1 cellular context compared by ENCODE assay signal in the genomic region with DNA sequence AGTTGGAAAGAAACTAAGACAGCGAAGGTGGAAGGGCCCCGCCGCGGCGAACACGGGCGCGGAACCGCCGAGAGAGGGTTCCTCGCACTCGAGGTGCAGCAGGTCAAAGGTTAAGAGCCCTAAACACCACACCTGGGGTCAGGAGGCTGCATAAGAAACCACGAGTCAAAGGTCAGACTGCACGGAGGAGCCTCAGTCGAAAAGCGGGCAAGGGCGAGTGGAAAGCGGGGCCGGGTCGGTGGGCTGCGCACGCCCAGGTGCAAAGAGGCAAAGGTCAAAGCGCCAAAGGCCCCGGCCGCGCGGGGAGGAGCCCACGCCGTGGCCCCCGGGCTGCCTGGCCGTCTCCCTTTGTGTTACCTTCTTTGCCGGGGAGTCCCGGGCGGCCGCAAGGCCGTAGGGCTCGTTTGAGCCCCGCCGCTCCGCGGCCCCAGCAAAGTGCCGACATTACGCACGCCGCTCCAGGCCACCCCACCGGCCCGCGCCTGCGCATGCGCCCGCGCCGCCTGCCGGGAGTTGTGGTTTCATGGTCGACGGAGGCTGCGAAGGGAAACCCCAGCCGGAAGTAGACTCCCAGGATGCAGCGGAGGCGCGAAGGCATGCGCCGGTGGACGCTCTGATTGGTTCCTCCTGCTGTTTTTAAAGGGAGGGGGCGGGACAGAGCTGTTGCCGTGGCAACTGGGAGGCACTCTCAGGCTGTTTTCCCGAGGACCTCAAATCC.
TF ChIP-seq lines count a peak whose summit lies in the region.

A gene (minus strand): TSS at position 470 of the 718 bp plus-strand sequence. CDS start 25 bp downstream, at position 445.

TF ChIP-seq in HepG2, 621 proteins besides CTCF, POLR2A, EP300 and RAD21 (continued from another document and continues in another):
- no peak; the same call in 1 of the 2 replicates for TF ChIP-seq FOXJ3 (CRISPR knock-in tag; IDR thresholded peaks at IDR 0.05; ENCODE audit: borderline replicate concordance)
- peak; percentile 93 for TF ChIP-seq NFYC (CRISPR knock-in tag; IDR thresholded peaks at IDR 0.05)
- TF ChIP-seq SALL1 (CRISPR knock-in tag; IDR thresholded peaks at IDR 0.05), result peak; percentile 3; the same call in 1 of the 2 replicates
- no peak for TF ChIP-seq JUN (CRISPR knock-in tag; IDR thresholded peaks at IDR 0.05)
- peak; percentile 74; the same call in 1 of the 2 replicates for TF ChIP-seq HNF4G (IDR thresholded peaks at IDR 0.05; ENCODE audit: borderline replicate concordance, low read depth, low read length)
- 0 out of 2 replicates have a peak, but pooled peaks have one; percentile 32 for TF ChIP-seq HNF4G (CRISPR knock-in tag; IDR thresholded peaks at IDR 0.05; ENCODE audit: borderline replicate concordance, low read depth)
- TF ChIP-seq SOX6 (IDR thresholded peaks at IDR 0.05), result no peak
- peak; percentile 38 for TF ChIP-seq SOX6 (CRISPR knock-in tag; IDR thresholded peaks at IDR 0.05)
- no peak for TF ChIP-seq HNRNPUL1 (IDR thresholded peaks at IDR 0.05; ENCODE audit: low read depth, low read length)
- TF ChIP-seq, protein P1, sequence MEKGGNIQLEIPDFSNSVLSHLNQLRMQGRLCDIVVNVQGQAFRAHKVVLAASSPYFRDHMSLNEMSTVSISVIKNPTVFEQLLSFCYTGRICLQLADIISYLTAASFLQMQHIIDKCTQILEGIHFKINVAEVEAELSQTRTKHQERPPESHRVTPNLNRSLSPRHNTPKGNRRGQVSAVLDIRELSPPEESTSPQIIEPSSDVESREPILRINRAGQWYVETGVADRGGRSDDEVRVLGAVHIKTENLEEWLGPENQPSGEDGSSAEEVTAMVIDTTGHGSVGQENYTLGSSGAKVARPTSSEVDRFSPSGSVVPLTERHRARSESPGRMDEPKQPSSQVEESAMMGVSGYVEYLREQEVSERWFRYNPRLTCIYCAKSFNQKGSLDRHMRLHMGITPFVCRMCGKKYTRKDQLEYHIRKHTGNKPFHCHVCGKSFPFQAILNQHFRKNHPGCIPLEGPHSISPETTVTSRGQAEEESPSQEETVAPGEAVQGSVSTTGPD (CRISPR knock-in tag; IDR thresholded peaks at IDR 0.05), result no peak
- TF ChIP-seq ZNF841 (CRISPR knock-in tag; IDR thresholded peaks at IDR 0.05; ENCODE audit: borderline replicate concordance), result no peak
- TF ChIP-seq, protein P2, sequence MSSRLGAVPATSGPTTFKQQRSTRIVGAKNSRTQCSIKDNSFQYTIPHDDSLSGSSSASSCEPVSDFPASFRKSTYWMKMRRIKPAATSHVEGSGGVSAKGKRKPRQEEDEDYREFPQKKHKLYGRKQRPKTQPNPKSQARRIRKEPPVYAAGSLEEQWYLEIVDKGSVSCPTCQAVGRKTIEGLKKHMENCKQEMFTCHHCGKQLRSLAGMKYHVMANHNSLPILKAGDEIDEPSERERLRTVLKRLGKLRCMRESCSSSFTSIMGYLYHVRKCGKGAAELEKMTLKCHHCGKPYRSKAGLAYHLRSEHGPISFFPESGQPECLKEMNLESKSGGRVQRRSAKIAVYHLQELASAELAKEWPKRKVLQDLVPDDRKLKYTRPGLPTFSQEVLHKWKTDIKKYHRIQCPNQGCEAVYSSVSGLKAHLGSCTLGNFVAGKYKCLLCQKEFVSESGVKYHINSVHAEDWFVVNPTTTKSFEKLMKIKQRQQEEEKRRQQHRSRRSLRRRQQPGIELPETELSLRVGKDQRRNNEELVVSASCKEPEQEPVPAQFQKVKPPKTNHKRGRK (CRISPR knock-in tag; IDR thresholded peaks at IDR 0.05), result no peak
- TF ChIP-seq ZNF761 (CRISPR knock-in tag; conservative IDR thresholded peaks at IDR 0.05), result no peak
- TF ChIP-seq LCORL (IDR thresholded peaks at IDR 0.05), result no peak
- TF ChIP-seq LCORL (CRISPR knock-in tag; IDR thresholded peaks at IDR 0.05), result 0 out of 2 replicates have a peak, but pooled peaks have one; percentile 17
- TF ChIP-seq CBX5 (CRISPR knock-in tag; IDR thresholded peaks at IDR 0.05; ENCODE audit: borderline replicate concordance), result no peak
- no peak for TF ChIP-seq ARHGAP35 (CRISPR knock-in tag; IDR thresholded peaks at IDR 0.05; ENCODE audit: borderline replicate concordance)
- TF ChIP-seq, protein P3, sequence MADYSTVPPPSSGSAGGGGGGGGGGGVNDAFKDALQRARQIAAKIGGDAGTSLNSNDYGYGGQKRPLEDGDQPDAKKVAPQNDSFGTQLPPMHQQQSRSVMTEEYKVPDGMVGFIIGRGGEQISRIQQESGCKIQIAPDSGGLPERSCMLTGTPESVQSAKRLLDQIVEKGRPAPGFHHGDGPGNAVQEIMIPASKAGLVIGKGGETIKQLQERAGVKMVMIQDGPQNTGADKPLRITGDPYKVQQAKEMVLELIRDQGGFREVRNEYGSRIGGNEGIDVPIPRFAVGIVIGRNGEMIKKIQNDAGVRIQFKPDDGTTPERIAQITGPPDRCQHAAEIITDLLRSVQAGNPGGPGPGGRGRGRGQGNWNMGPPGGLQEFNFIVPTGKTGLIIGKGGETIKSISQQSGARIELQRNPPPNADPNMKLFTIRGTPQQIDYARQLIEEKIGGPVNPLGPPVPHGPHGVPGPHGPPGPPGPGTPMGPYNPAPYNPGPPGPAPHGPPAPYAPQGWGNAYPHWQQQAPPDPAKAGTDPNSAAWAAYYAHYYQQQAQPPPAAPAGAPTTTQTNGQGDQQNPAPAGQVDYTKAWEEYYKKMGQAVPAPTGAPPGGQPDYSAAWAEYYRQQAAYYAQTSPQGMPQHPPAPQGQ (CRISPR knock-in tag; IDR thresholded peaks at IDR 0.05; ENCODE audit: borderline replicate concordance), result no peak
- TF ChIP-seq GATAD2A (CRISPR knock-in tag; IDR thresholded peaks at IDR 0.05), result no peak
- no peak for TF ChIP-seq PCBP2 (optimal IDR thresholded peaks at IDR 0.05; ENCODE audit: low read depth, low read length, poor library complexity, severe bottlenecking)
- TF ChIP-seq, protein P4, sequence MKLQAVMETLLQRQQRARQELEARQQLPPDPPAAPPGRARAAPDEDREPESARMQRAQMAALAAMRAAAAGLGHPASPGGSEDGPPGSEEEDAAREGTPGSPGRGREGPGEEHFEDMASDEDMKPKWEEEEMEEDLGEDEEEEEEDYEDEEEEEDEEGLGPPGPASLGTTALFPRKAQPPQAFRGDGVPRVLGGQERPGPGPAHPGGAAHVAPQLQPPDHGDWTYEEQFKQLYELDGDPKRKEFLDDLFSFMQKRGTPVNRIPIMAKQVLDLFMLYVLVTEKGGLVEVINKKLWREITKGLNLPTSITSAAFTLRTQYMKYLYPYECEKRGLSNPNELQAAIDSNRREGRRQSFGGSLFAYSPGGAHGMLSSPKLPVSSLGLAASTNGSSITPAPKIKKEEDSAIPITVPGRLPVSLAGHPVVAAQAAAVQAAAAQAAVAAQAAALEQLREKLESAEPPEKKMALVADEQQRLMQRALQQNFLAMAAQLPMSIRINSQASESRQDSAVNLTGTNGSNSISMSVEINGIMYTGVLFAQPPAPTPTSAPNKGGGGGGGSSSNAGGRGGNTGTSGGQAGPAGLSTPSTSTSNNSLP (IDR thresholded peaks at IDR 0.05; ENCODE audit: low read depth, low read length), result 0 out of 2 replicates have a peak, but pooled peaks have one; percentile 26
- TF ChIP-seq ZNF224 (CRISPR knock-in tag; IDR thresholded peaks at IDR 0.05), result no peak
- no peak for TF ChIP-seq ZNF235 (CRISPR knock-in tag; IDR thresholded peaks at IDR 0.05; ENCODE audit: borderline replicate concordance)
- 0 out of 2 replicates have a peak, but pooled peaks have one; percentile 27 for TF ChIP-seq ZSCAN12 (CRISPR knock-in tag; IDR thresholded peaks at IDR 0.05)
- no peak for TF ChIP-seq HNRNPK (IDR thresholded peaks at IDR 0.05; ENCODE audit: low read depth, low read length, poor library complexity, severe bottlenecking)
- 0 out of 2 replicates have a peak, but pooled peaks have one; percentile 46 for TF ChIP-seq ZNF766 (CRISPR knock-in tag; IDR thresholded peaks at IDR 0.05; ENCODE audit: borderline replicate concordance)
- TF ChIP-seq HMG20B (CRISPR knock-in tag; conservative IDR thresholded peaks at IDR 0.05), result no peak
- TF ChIP-seq, protein P5, sequence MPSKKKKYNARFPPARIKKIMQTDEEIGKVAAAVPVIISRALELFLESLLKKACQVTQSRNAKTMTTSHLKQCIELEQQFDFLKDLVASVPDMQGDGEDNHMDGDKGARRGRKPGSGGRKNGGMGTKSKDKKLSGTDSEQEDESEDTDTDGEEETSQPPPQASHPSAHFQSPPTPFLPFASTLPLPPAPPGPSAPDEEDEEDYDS (CRISPR knock-in tag; IDR thresholded peaks at IDR 0.05), result peak; percentile 32; the same call in 1 of the 2 replicates
- TF ChIP-seq ZNF550 (CRISPR knock-in tag; IDR thresholded peaks at IDR 0.05; ENCODE audit: borderline replicate concordance), result no peak
- TF ChIP-seq KLF9 (CRISPR knock-in tag; IDR thresholded peaks at IDR 0.05; ENCODE audit: low read depth), result no peak
- TF ChIP-seq PHF20 (CRISPR knock-in tag; IDR thresholded peaks at IDR 0.05), result 0 out of 2 replicates have a peak, but pooled peaks have one; percentile 18
- no peak for TF ChIP-seq MIXL1 (CRISPR knock-in tag; IDR thresholded peaks at IDR 0.05)
- no peak for TF ChIP-seq SMYD3 (CRISPR knock-in tag; IDR thresholded peaks at IDR 0.05)
- TF ChIP-seq, protein P6, sequence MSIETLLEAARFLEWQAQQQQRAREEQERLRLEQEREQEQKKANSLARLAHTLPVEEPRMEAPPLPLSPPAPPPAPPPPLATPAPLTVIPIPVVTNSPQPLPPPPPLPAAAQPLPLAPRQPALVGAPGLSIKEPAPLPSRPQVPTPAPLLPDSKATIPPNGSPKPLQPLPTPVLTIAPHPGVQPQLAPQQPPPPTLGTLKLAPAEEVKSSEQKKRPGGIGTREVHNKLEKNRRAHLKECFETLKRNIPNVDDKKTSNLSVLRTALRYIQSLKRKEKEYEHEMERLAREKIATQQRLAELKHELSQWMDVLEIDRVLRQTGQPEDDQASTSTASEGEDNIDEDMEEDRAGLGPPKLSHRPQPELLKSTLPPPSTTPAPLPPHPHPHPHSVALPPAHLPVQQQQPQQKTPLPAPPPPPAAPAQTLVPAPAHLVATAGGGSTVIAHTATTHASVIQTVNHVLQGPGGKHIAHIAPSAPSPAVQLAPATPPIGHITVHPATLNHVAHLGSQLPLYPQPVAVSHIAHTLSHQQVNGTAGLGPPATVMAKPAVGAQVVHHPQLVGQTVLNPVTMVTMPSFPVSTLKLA (IDR thresholded peaks at IDR 0.05), result peak; percentile 68
- TF ChIP-seq RFX1 (IDR thresholded peaks at IDR 0.05), result peak; percentile 98
- no peak; the same call in 1 of the 2 replicates for TF ChIP-seq DNMT1 (CRISPR knock-in tag; IDR thresholded peaks at IDR 0.05)
- TF ChIP-seq DNMT3B (CRISPR knock-in tag; conservative IDR thresholded peaks at IDR 0.05), result no peak
- peak in 1 of 2 experiments; percentile 81; a peak in 3 of 4 replicates for TF ChIP-seq NR2F1 (CRISPR knock-in tag; IDR thresholded peaks at IDR 0.05)
- TF ChIP-seq ZNF350 (CRISPR knock-in tag; IDR thresholded peaks at IDR 0.05; ENCODE audit: borderline replicate concordance, low read depth), result peak; percentile 68; the same call in 1 of the 2 replicates
- TF ChIP-seq ZNF569 (CRISPR knock-in tag; IDR thresholded peaks at IDR 0.05; ENCODE audit: borderline replicate concordance), result no peak
- TF ChIP-seq MBD4 (IDR thresholded peaks at IDR 0.05; ENCODE audit: borderline replicate concordance, low read length), result no peak
- peak; percentile 17; the same call in 1 of the 2 replicates for TF ChIP-seq ZNF264 (CRISPR knock-in tag; IDR thresholded peaks at IDR 0.05)
- TF ChIP-seq, protein P7, sequence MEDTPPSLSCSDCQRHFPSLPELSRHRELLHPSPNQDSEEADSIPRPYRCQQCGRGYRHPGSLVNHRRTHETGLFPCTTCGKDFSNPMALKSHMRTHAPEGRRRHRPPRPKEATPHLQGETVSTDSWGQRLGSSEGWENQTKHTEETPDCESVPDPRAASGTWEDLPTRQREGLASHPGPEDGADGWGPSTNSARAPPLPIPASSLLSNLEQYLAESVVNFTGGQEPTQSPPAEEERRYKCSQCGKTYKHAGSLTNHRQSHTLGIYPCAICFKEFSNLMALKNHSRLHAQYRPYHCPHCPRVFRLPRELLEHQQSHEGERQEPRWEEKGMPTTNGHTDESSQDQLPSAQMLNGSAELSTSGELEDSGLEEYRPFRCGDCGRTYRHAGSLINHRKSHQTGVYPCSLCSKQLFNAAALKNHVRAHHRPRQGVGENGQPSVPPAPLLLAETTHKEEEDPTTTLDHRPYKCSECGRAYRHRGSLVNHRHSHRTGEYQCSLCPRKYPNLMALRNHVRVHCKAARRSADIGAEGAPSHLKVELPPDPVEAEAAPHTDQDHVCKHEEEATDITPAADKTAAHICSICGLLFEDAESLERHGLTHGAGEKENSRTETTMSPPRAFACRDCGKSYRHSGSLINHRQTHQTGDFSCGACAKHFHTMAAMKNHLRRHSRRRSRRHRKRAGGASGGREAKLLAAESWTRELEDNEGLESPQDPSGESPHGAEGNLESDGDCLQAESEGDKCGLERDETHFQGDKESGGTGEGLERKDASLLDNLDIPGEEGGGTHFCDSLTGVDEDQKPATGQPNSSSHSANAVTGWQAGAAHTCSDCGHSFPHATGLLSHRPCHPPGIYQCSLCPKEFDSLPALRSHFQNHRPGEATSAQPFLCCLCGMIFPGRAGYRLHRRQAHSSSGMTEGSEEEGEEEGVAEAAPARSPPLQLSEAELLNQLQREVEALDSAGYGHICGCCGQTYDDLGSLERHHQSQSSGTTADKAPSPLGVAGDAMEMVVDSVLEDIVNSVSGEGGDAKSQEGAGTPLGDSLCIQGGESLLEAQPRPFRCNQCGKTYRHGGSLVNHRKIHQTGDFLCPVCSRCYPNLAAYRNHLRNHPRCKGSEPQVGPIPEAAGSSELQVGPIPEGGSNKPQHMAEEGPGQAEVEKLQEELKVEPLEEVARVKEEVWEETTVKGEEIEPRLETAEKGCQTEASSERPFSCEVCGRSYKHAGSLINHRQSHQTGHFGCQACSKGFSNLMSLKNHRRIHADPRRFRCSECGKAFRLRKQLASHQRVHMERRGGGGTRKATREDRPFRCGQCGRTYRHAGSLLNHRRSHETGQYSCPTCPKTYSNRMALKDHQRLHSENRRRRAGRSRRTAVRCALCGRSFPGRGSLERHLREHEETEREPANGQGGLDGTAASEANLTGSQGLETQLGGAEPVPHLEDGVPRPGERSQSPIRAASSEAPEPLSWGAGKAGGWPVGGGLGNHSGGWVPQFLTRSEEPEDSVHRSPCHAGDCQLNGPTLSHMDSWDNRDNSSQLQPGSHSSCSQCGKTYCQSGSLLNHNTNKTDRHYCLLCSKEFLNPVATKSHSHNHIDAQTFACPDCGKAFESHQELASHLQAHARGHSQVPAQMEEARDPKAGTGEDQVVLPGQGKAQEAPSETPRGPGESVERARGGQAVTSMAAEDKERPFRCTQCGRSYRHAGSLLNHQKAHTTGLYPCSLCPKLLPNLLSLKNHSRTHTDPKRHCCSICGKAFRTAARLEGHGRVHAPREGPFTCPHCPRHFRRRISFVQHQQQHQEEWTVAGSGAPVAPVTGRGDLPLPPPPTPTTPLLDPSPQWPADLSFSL (CRISPR knock-in tag; IDR thresholded peaks at IDR 0.05), result no peak
- no peak for TF ChIP-seq ZBTB20 (CRISPR knock-in tag; IDR thresholded peaks at IDR 0.05; ENCODE audit: borderline replicate concordance, low read depth)
- TF ChIP-seq TBX3 (IDR thresholded peaks at IDR 0.05; ENCODE audit: borderline replicate concordance), result peak; percentile 90; the same call in 1 of the 2 replicates
- no peak; the same call in 1 of the 2 replicates for TF ChIP-seq ZNF430 (CRISPR knock-in tag; IDR thresholded peaks at IDR 0.05)
- no peak for TF ChIP-seq MLLT10 (CRISPR knock-in tag; IDR thresholded peaks at IDR 0.05)
- no peak for TF ChIP-seq TAF15 (IDR thresholded peaks at IDR 0.05; ENCODE audit: low read depth, low read length, poor library complexity, severe bottlenecking)
- no peak for TF ChIP-seq NR1H2 (CRISPR knock-in tag; IDR thresholded peaks at IDR 0.05; ENCODE audit: borderline replicate concordance, low read depth)
- no peak; the same call in 1 of the 2 replicates for TF ChIP-seq SP140L (CRISPR knock-in tag; IDR thresholded peaks at IDR 0.05; ENCODE audit: borderline replicate concordance)
